ENCODE assay signal across 10 cellular contexts in the genomic region with DNA sequence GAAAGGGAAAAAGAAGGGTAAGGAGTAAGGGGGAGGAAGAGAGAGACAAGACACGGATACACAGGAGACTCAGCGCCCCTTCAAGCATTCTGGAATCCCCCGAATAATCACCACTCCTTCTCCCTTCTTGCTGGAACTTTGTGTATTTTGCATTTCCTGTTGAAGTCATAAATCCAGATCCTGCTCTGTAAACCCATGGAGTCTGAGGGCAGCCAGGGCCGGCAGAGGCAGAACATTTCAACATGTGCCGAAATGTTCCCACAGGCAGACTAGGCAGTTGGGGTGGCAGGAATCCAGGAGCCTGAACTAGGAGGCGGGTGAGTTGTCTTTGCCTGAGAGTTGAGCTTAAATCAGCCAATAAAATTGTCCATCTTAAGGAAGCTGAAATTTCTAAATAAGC.
DNase-seq lines count a peak whose midpoint lies in the region; ATAC-seq, FAIRE-seq and TF ChIP-seq lines count a peak whose summit lies in the region.
"Had no signal": no experiment of that assay in that cellular context is flagged by ENCODE, and none has a peak within 500 bp of the region (broad histone marks: within the 10 kb centered on the region; RNA-seq: fewer than 3 reads in every experiment).

No MANE protein-coding gene starts in this region.

- H3K4me3 Mint-ChIP-seq in GM23338 = no peak overlapping the region
- H3K4me3 Mint-ChIP-seq in chondrocyte (ENCODE audit: unreplicated experiment) = peak overlapping the region; percentile 53

- no peak for DNase-seq in GM23338 (ENCODE audit: low spot score)
- DNase-seq in chondrocyte (ENCODE audit: low spot score) = no peak
- peak; percentile 81 for DNase-seq in left kidney (ENCODE audit: low read depth, low spot score)
- DNase-seq in small intestine = peak; percentile 16
- DNase-seq in ecto neural progenitor cell (ENCODE audit: low spot score) = no peak
- no peak for DNase-seq in DMS53 (lab: John Stamatoyannopoulos, UW)
- DNase-seq: NCI-H1092 treated with DMSO at 0.1 percent for 48 hours; stimulated activated CD4-positive, alpha-beta T cell treated with anti-CD3 and anti-CD28 coated beads, Interleukin-1b, Interleukin-23, amount 100 ng/mL, for 48 hours had no signal

- no peaks in the 10 kb centered on the region for H3K27me3 ChIP-seq in GM23338 (ENCODE audit: insufficient read depth)
- no peaks in the 10 kb centered on the region for H3K27me3 ChIP-seq in small intestine (ENCODE audit: control insufficient read depth in 2 of 2, insufficient read depth in 2 of 2, low read length in 2 of 2)

- H3K4me3 ChIP-seq in GM23338 = no peak overlapping the region
- H3K4me3 ChIP-seq in small intestine (ENCODE audit: low read depth in 1 of 2, low read length in 2 of 2) = no peak overlapping the region

- H3K9me3 ChIP-seq in small intestine (ENCODE audit: control insufficient read depth, low read depth) = no peaks in the 10 kb centered on the region

- no peak overlapping the region for H3K27ac ChIP-seq in GM23338 (ENCODE audit: low read depth)
- H3K27ac ChIP-seq in small intestine (ENCODE audit: low read depth in 1 of 2, low read length in 1 of 2) = peak overlapping the region in 1 of 2 donors; percentile 93

- H3K27me3 Mint-ChIP-seq in GM23338 (ENCODE audit: insufficient read depth, low read depth, poor library complexity) (peaks cover 9% of the 10 kb centered on the region), chondrocyte (ENCODE audit: low read depth) (no peaks in the 10 kb centered on the region)

- H3K4me1 Mint-ChIP-seq in GM23338 (peaks cover 28% of the 10 kb centered on the region), chondrocyte (ENCODE audit: low read depth) (peaks cover 99% of the 10 kb centered on the region)

- H3K36me3 ChIP-seq in GM23338 (ENCODE audit: insufficient read depth) = no peaks in the 10 kb centered on the region
- H3K36me3 ChIP-seq in small intestine (ENCODE audit: control insufficient read depth in 2 of 2, insufficient read depth in 2 of 2, low read length in 2 of 2) = no peaks in the 10 kb centered on the region

- no peak overlapping the region for H3K4me2 ChIP-seq in GM23338

- WGBS in small intestine, 3 donors = 50 to 66% (median 59%) methylated on average over 6 of the region's 6 CpGs

- no peaks in the 10 kb centered on the region for H3K4me1 ChIP-seq in GM23338 (ENCODE audit: insufficient read depth)
- peaks cover 0 to 14% of the 10 kb centered on the region in 2 donors for H3K4me1 ChIP-seq in small intestine (ENCODE audit: control insufficient read depth in 2 of 2, insufficient read depth in 1 of 2, low read depth in 1 of 2, low read length in 1 of 2)

- TF ChIP-seq CTCF in GM23338 (conservative IDR thresholded peaks at IDR 0.05; ENCODE audit: low read depth in 2 of 2) (no peak), chondrocyte (IDR thresholded peaks at IDR 0.05) (no peak)

- H3K9me3 Mint-ChIP-seq in GM23338 = no peaks in the 10 kb centered on the region
- H3K9me3 Mint-ChIP-seq in chondrocyte (ENCODE audit: low read depth) = no peaks in the 10 kb centered on the region

- H2AFZ ChIP-seq in GM23338 = peak overlapping the region; percentile 56; the same call in 1 of the 2 replicates

- no peaks in the 10 kb centered on the region for H4K20me1 ChIP-seq in GM23338 (replicated peaks; ENCODE audit: insufficient read depth)

- no peak overlapping the region; the same call in 1 of the 2 replicates for H3K27ac Mint-ChIP-seq in GM23338
- peak overlapping the region; percentile 96 for H3K27ac Mint-ChIP-seq in chondrocyte (ENCODE audit: unreplicated experiment)

- no peaks in the 10 kb centered on the region for H3K9me2 ChIP-seq in GM23338 (ENCODE audit: insufficient read depth)

- no peaks in the 10 kb centered on the region for H3K79me2 ChIP-seq in GM23338 (replicated peaks; ENCODE audit: insufficient read depth)

- no peaks in the 10 kb centered on the region for H3F3A ChIP-seq in GM23338 (replicated peaks; ENCODE audit: low read depth)

- no peak for FAIRE-seq in small intestine (lab: Jason Lieb, UNC)

- H3K36me3 Mint-ChIP-seq in GM23338 (ENCODE audit: low read depth) (no peaks in the 10 kb centered on the region), chondrocyte (ENCODE audit: low read depth) (no peaks in the 10 kb centered on the region)

- ATAC-seq in GM23338 (no peak), GM21576 (IDR thresholded peaks at IDR 0.05; ENCODE audit: unreplicated experiment) (no peak), HG03432 (IDR thresholded peaks at IDR 0.05; ENCODE audit: unreplicated experiment) (no peak)

TF ChIP-seq in GM23338, 12 proteins besides CTCF, POLR2A, EP300 and RAD21 (continues in another document):
- TF ChIP-seq POLR2AphosphoS5 (IDR thresholded peaks at IDR 0.05; ENCODE audit: low read depth) = no peak
- TF ChIP-seq, protein P1, sequence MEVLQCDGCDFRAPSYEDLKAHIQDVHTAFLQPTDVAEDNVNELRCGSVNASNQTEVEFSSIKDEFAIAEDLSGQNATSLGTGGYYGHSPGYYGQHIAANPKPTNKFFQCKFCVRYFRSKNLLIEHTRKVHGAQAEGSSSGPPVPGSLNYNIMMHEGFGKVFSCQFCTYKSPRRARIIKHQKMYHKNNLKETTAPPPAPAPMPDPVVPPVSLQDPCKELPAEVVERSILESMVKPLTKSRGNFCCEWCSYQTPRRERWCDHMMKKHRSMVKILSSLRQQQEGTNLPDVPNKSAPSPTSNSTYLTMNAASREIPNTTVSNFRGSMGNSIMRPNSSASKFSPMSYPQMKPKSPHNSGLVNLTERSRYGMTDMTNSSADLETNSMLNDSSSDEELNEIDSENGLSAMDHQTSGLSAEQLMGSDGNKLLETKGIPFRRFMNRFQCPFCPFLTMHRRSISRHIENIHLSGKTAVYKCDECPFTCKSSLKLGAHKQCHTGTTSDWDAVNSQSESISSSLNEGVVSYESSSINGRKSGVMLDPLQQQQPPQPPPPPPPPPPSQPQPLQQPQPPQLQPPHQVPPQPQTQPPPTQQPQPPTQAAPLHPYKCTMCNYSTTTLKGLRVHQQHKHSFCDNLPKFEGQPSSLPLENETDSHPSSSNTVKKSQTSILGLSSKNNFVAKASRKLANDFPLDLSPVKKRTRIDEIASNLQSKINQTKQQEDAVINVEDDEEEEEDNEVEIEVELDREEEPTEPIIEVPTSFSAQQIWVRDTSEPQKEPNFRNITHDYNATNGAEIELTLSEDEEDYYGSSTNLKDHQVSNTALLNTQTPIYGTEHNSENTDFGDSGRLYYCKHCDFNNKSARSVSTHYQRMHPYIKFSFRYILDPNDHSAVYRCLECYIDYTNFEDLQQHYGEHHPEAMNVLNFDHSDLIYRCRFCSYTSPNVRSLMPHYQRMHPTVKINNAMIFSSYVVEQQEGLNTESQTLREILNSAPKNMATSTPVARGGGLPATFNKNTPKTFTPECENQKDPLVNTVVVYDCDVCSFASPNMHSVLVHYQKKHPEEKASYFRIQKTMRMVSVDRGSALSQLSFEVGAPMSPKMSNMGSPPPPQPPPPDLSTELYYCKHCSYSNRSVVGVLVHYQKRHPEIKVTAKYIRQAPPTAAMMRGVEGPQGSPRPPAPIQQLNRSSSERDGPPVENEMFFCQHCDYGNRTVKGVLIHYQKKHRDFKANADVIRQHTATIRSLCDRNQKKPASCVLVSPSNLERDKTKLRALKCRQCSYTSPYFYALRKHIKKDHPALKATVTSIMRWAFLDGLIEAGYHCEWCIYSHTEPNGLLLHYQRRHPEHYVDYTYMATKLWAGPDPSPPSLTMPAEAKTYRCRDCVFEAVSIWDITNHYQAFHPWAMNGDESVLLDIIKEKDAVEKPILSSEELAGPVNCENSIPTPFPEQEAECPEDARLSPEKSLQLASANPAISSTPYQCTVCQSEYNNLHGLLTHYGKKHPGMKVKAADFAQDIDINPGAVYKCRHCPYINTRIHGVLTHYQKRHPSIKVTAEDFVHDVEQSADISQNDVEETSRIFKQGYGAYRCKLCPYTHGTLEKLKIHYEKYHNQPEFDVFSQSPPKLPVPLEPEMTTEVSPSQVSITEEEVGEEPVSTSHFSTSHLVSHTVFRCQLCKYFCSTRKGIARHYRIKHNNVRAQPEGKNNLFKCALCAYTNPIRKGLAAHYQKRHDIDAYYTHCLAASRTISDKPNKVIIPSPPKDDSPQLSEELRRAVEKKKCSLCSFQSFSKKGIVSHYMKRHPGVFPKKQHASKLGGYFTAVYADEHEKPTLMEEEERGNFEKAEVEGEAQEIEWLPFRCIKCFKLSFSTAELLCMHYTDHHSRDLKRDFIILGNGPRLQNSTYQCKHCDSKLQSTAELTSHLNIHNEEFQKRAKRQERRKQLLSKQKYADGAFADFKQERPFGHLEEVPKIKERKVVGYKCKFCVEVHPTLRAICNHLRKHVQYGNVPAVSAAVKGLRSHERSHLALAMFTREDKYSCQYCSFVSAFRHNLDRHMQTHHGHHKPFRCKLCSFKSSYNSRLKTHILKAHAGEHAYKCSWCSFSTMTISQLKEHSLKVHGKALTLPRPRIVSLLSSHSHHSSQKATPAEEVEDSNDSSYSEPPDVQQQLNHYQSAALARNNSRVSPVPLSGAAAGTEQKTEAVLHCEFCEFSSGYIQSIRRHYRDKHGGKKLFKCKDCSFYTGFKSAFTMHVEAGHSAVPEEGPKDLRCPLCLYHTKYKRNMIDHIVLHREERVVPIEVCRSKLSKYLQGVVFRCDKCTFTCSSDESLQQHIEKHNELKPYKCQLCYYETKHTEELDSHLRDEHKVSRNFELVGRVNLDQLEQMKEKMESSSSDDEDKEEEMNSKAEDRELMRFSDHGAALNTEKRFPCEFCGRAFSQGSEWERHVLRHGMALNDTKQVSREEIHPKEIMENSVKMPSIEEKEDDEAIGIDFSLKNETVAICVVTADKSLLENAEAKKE (CRISPR knock-in tag; IDR thresholded peaks at IDR 0.05) = no peak
- no peak for TF ChIP-seq STAT1 (IDR thresholded peaks at IDR 0.05; ENCODE audit: unreplicated experiment)
- TF ChIP-seq EZH2phosphoT487 (IDR thresholded peaks at IDR 0.05; ENCODE audit: unreplicated experiment) = no peak
- TF ChIP-seq JUNB (IDR thresholded peaks at IDR 0.05; ENCODE audit: unreplicated experiment) = no peak
- TF ChIP-seq EZH2 (IDR thresholded peaks at IDR 0.05; ENCODE audit: low read depth, unreplicated experiment) = no peak

Comparison
In these comparisons a context has a peak if more than half of its experiments do, and no peak if none do; other contexts are left out.
1. DNase-seq: peak in left kidney (single experiment) and small intestine (single experiment); none in GM23338 (single experiment), chondrocyte (single experiment), ecto neural progenitor cell (single experiment) and DMS53 (single experiment).